In the genomic region with DNA sequence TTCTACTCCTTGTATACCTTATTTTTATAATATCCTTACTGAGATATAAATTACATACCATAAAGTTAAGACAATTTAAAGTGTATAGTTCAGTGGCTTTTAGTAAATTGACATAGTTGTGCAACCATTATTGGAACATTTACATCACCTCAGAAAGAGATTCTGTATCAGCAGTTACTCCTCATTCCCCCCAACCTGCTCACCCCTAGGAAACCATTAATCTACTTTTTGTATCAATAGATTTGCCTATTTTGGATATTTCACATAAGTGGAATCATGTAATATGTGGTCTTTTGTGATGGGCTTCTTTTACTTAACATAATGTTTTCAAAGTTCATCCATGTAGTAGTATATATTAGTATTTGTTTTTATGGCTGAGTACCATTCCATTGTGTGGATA, we compare ENCODE assay signal across 26 cellular contexts.
"Had no signal": no experiment of that assay in that cellular context is flagged by ENCODE, and none has a peak within 500 bp of the region (broad histone marks: within the 10 kb centered on the region; RNA-seq: fewer than 3 reads in every experiment).

No MANE protein-coding gene starts in this region.

- H3K36me3 ChIP-seq: brain microvascular endothelial cell had no signal

- H3K4me3 ChIP-seq: coronary artery, dorsolateral prefrontal cortex had no signal

- DNase-seq: activated CD4-positive, alpha-beta memory T cell treated with anti-CD3 and anti-CD28 coated beads, Interleukin-2, amount 10 ng/mL, durations not matched to agents 7 days and 5 days; activated CD4-positive, alpha-beta T cell treated with anti-CD3 and anti-CD28 coated beads for 1 hour; activated CD4-positive, alpha-beta T cell treated with anti-CD3 and anti-CD28 coated beads for 4 hours; activated CD4-positive, alpha-beta T cell treated with anti-CD3 and anti-CD28 coated beads, Interleukin-2, amount 10 ng/mL, durations not matched to agents 7 days and 5 days; activated CD4-positive, alpha-beta T cell treated with anti-CD3 and anti-CD28 coated beads, Interleukin-2, amount 50 U/mL, for 4 hours; activated CD8-positive, alpha-beta memory T cell treated with anti-CD3 and anti-CD28 coated beads, Interleukin-2, amount 50 U/mL, for 48 hours; activated gamma-delta T cell; activated naive CD4-positive, alpha-beta T cell; activated naive CD4-positive, alpha-beta T cell treated with anti-CD3 and anti-CD28 coated beads, Interleukin-2, amount 10 ng/mL, durations not matched to agents 7 days and 5 days; activated naive CD8-positive, alpha-beta T cell treated with anti-CD3 and anti-CD28 coated beads, Interleukin-2, amount 10 ng/mL, durations not matched to agents 7 days and 5 days; activated T-cell treated with anti-CD3 and anti-CD28 coated beads for 4 hours; activated T-cell treated with anti-CD3 and anti-CD28 coated beads, Interleukin-2, amount 50 U/mL, for 24 hours; activated T-cell treated with anti-CD3 and anti-CD28 coated beads, Interleukin-2, amount 50 U/mL, for 72 hours; anterior cingulate cortex; brain microvascular endothelial cell; dorsolateral prefrontal cortex; effector memory CD4-positive, alpha-beta T cell; endodermal cell; foreskin fibroblast; T-helper 1 cell; T-helper 2 cell had no signal

- H3K27ac ChIP-seq: coronary artery, dorsolateral prefrontal cortex, VCaP had no signal

- ATAC-seq: activated naive CD4-positive, alpha-beta T cell treated with anti-CD3 and anti-CD28 coated beads, Interleukin-2, amount 50 U/mL, for 72 hours; activated T-cell treated with anti-CD3 and anti-CD28 coated beads, Interleukin-2, amount 50 U/mL, for 72 hours; esophagus mucosa; WTC11 had no signal

- H3K27me3 ChIP-seq: brain microvascular endothelial cell, dorsolateral prefrontal cortex had no signal
